Comparison of ENCODE assay signal across 22 cellular contexts in the genomic region with DNA sequence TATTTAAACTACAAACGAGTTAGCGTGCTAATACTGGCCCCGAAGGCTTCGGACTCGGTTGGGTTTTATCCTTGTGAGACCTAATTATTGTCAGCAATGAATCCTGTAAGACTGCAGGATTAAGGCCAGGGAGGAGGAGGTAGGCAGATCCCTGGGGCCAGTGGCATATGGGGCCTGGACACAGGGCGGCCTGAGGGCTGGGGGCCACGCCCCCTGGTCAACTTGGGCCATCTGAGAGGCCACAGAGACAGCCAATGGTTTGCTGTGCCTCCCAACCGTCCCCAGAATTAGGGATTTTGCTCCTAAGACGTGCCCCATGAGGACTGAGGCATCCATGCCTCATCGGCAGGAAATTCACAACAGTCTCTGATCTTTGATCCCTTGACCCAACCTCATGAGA. TPM values are rescaled to one million over a fixed set of nuclear protein-coding genes. Genes with fewer than 3 reads are reported as not detected.
"Had no signal": no experiment of that assay in that cellular context is flagged by ENCODE, and none has a peak within 500 bp of the region (broad histone marks: within the 10 kb centered on the region; RNA-seq: fewer than 3 reads in every experiment).

No MANE protein-coding gene starts in this region.

- ATAC-seq: left ventricle myocardium superior; lower lobe of right lung; natural killer cell; stimulated activated naive CD8-positive, alpha-beta T cell treated with anti-CD3 and anti-CD28 coated beads, Interleukin-15, amount 100 ng/mL, for 72 hours; upper lobe of right lung had no signal

- H3K9me3 Mint-ChIP-seq: dendritic cell treated with granulocyte-macrophage colony-stimulating factor and Interleukin-4, amounts not matched to agents 40 ng/mL and 50 ng/mL, for 4 days; immature natural killer cell; natural killer cell; neural crest cell; stimulated activated naive CD8-positive, alpha-beta T cell treated with anti-CD3 and anti-CD28 coated beads, Interleukin-15, amount 100 ng/mL, for 72 hours had no signal

- H3K4me1 Mint-ChIP-seq: immature natural killer cell; natural killer cell; stimulated activated naive CD8-positive, alpha-beta T cell treated with anti-CD3 and anti-CD28 coated beads, Interleukin-15, amount 100 ng/mL, for 72 hours had no signal

- H3K36me3 Mint-ChIP-seq: immature natural killer cell, natural killer cell had no signal

- H3K27ac Mint-ChIP-seq: dendritic cell treated with granulocyte-macrophage colony-stimulating factor and Interleukin-4, amounts not matched to agents 40 ng/mL and 50 ng/mL, for 4 days; immature natural killer cell; natural killer cell; stimulated activated naive CD8-positive, alpha-beta T cell treated with anti-CD3 and anti-CD28 coated beads, Interleukin-15, amount 100 ng/mL, for 72 hours had no signal

- H3K4me3 ChIP-seq: esophagus squamous epithelium, lower lobe of right lung, prostate gland, right atrium auricular region, sigmoid colon, spleen, suprapubic skin, transverse colon, upper lobe of right lung, uterus had no signal

- H3K9me3 ChIP-seq: esophagus squamous epithelium, lower lobe of right lung, prostate gland, right atrium auricular region, sigmoid colon, spleen, suprapubic skin, transverse colon, upper lobe of right lung, uterus had no signal

- H3K27ac ChIP-seq: esophagus squamous epithelium, lower lobe of right lung, prostate gland, right atrium auricular region, sigmoid colon, spleen, suprapubic skin, transverse colon, upper lobe of right lung, uterus had no signal

- H3K4me3 Mint-ChIP-seq: dendritic cell treated with granulocyte-macrophage colony-stimulating factor and Interleukin-4, amounts not matched to agents 40 ng/mL and 50 ng/mL, for 4 days; immature natural killer cell; natural killer cell; neural crest cell; stimulated activated naive CD8-positive, alpha-beta T cell treated with anti-CD3 and anti-CD28 coated beads, Interleukin-15, amount 100 ng/mL, for 72 hours had no signal

- H3K36me3 ChIP-seq: esophagus squamous epithelium, lower lobe of right lung, prostate gland, right atrium auricular region, sigmoid colon, spleen, suprapubic skin, transverse colon, upper lobe of right lung, uterus had no signal

- H3K27me3 ChIP-seq: right atrium auricular region, uterus had no signal

- DNase-seq: effector memory CD4-positive, alpha-beta T cell; esophagus squamous epithelium; foreskin melanocyte; immature natural killer cell; islet precursor cell; kidney glomerular epithelial cell; left ventricle myocardium superior; lower lobe of right lung; natural killer cell; sigmoid colon; spleen; stimulated activated naive CD4-positive, alpha-beta T cell; stimulated activated naive CD8-positive, alpha-beta T cell treated with anti-CD3 and anti-CD28 coated beads, Interleukin-15, amount 100 ng/mL, for 72 hours; transverse colon; upper lobe of right lung; uterus had no signal

- H3K4me1 ChIP-seq: esophagus squamous epithelium, lower lobe of right lung, prostate gland, right atrium auricular region, sigmoid colon, spleen, suprapubic skin, transverse colon, upper lobe of right lung, uterus had no signal

RNA-seq across cellular contexts. Expression of a gene that starts 31.1 kb away (rescaled TPM):
- total RNA-seq: skeletal muscle tissue, suprapubic skin, upper lobe of right lung had no signal
